1 cellular context compared by ENCODE assay signal in the genomic region with DNA sequence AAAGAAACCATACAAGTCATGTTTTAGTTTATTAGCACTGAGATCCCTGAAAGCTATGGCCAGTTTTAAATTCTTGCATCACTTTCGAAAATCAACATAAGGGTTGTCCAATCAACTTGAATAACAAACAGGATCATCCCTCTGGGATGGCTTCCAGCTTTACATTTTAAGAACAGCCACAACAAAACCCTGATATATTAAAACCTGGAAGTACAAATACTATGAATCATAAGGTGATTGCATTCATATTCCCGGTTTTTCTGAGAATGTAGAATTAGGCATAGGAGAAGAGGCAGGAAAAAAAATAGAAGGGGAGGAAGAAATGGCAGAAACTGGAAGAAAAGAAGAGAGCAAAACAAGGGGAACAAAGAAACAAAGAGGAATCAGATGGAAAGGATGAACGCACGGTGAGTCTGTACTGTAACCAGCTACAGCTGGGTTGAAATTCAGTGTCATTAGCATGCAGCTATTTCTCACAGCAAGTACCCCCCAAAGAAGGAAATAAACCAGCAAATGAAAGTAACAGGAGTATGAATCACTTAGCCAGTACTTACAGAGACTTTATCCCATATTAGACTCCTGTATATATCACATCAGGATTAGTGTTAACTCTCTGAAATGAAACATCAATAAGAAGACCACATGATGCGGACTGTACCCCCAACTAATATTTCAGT.
TF ChIP-seq lines count a peak whose summit lies in the region.

No MANE protein-coding gene starts in this region.

TF ChIP-seq in HepG2, 621 proteins besides CTCF, POLR2A, EP300 and RAD21 (continued from another document):
- TF ChIP-seq THRA (CRISPR knock-in tag; IDR thresholded peaks at IDR 0.05; ENCODE audit: borderline replicate concordance) (no peak), DRAP1 (CRISPR knock-in tag; IDR thresholded peaks at IDR 0.05) (no peak), XRCC5 (optimal IDR thresholded peaks at IDR 0.05; ENCODE audit: low read length) (no peak), GRHL1 (CRISPR knock-in tag; conservative IDR thresholded peaks at IDR 0.05) (no peak), SAP130 (CRISPR knock-in tag; IDR thresholded peaks at IDR 0.05; ENCODE audit: low read depth) (no peak), ZSCAN12 (CRISPR knock-in tag; IDR thresholded peaks at IDR 0.05) (no peak), SIX4 (CRISPR knock-in tag; IDR thresholded peaks at IDR 0.05) (no peak), U2AF2 (IDR thresholded peaks at IDR 0.05; ENCODE audit: low read depth, low read length) (no peak)
- TF ChIP-seq, protein P1, sequence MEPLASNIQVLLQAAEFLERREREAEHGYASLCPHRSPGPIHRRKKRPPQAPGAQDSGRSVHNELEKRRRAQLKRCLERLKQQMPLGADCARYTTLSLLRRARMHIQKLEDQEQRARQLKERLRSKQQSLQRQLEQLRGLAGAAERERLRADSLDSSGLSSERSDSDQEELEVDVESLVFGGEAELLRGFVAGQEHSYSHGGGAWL (CRISPR knock-in tag; IDR thresholded peaks at IDR 0.05): no peak
TF ChIP-seq in HepG2: peak in this region for 0.
